ENCODE assay signal across 1 cellular context in genomic region chr1:225426395-225427248, GRCh38.
TF ChIP-seq lines count a peak whose summit lies in the region.

No MANE protein-coding gene starts in this region.

TF ChIP-seq in HepG2, 621 proteins besides CTCF, POLR2A, EP300 and RAD21 (continued from another document and continues in another):
- TF ChIP-seq CBX5 (CRISPR knock-in tag; IDR thresholded peaks at IDR 0.05; ENCODE audit: borderline replicate concordance) (no peak), ZIK1 (CRISPR knock-in tag; IDR thresholded peaks at IDR 0.05; ENCODE audit: borderline replicate concordance, low read depth) (no peak), ZFP37 (CRISPR knock-in tag; IDR thresholded peaks at IDR 0.05; ENCODE audit: borderline replicate concordance) (no peak), NR2F2 (IDR thresholded peaks at IDR 0.05; ENCODE audit: borderline replicate concordance, low read depth) (no peak), ZNF562 (CRISPR knock-in tag; IDR thresholded peaks at IDR 0.05; ENCODE audit: borderline replicate concordance) (no peak), ZNF605 (CRISPR knock-in tag; IDR thresholded peaks at IDR 0.05) (peak; percentile 89; the same call in 1 of the 2 replicates), GTF2F1 (IDR thresholded peaks at IDR 0.05; ENCODE audit: low read length) (no peak), RARA (CRISPR knock-in tag; IDR thresholded peaks at IDR 0.05) (no peak), CREM (IDR thresholded peaks at IDR 0.05) (no peak), CREM (CRISPR knock-in tag; IDR thresholded peaks at IDR 0.05) (no peak), DR1 (CRISPR knock-in tag; IDR thresholded peaks at IDR 0.05) (0 out of 2 replicates have a peak, but pooled peaks have one; percentile 51), KLF6 (CRISPR knock-in tag; IDR thresholded peaks at IDR 0.05) (no peak), ZBTB40 (IDR thresholded peaks at IDR 0.05) (no peak), ZBTB40 (CRISPR knock-in tag; IDR thresholded peaks at IDR 0.05) (no peak; the same call in 1 of the 2 replicates), ZBTB42 (CRISPR knock-in tag; IDR thresholded peaks at IDR 0.05) (no peak), CCAR2 (optimal IDR thresholded peaks at IDR 0.05; ENCODE audit: low read depth, low read length) (no peak), PITX1 (CRISPR knock-in tag; IDR thresholded peaks at IDR 0.05) (no peak), ZNF574 (CRISPR knock-in tag; IDR thresholded peaks at IDR 0.05) (no peak), ZSCAN9 (CRISPR knock-in tag; IDR thresholded peaks at IDR 0.05; ENCODE audit: borderline replicate concordance) (no peak), ZEB1 (IDR thresholded peaks at IDR 0.05; ENCODE audit: insufficient replicate concordance, low read depth) (no peak), SALL2 (CRISPR knock-in tag; IDR thresholded peaks at IDR 0.05) (no peak), ZHX2 (IDR thresholded peaks at IDR 0.05; ENCODE audit: low read depth) (no peak), ZHX2 (CRISPR knock-in tag; IDR thresholded peaks at IDR 0.05; ENCODE audit: borderline replicate concordance) (no peak), ZBTB49 (CRISPR knock-in tag; IDR thresholded peaks at IDR 0.05; ENCODE audit: borderline replicate concordance) (no peak), TBX3 (IDR thresholded peaks at IDR 0.05; ENCODE audit: borderline replicate concordance) (no peak), LCORL (IDR thresholded peaks at IDR 0.05) (no peak), LCORL (CRISPR knock-in tag; IDR thresholded peaks at IDR 0.05) (no peak; the same call in 1 of the 2 replicates), ZNF564 (CRISPR knock-in tag; IDR thresholded peaks at IDR 0.05) (no peak), ZC3H13 (CRISPR knock-in tag; IDR thresholded peaks at IDR 0.05) (peak; percentile 53; the same call in 1 of the 2 replicates), EEA1 (CRISPR knock-in tag; IDR thresholded peaks at IDR 0.05; ENCODE audit: borderline replicate concordance) (0 out of 2 replicates have a peak, but pooled peaks have one; percentile 15), ZBTB46 (CRISPR knock-in tag; IDR thresholded peaks at IDR 0.05; ENCODE audit: borderline replicate concordance) (no peak), GLMP (CRISPR knock-in tag; IDR thresholded peaks at IDR 0.05; ENCODE audit: borderline replicate concordance) (no peak), FOXP1 (IDR thresholded peaks at IDR 0.05) (no peak), FOXP1 (CRISPR knock-in tag; IDR thresholded peaks at IDR 0.05) (no peak), ZNF768 (CRISPR knock-in tag; IDR thresholded peaks at IDR 0.05) (no peak), ZNF720 (CRISPR knock-in tag; IDR thresholded peaks at IDR 0.05) (no peak), BATF2 (CRISPR knock-in tag; IDR thresholded peaks at IDR 0.05) (no peak), ZNF724P (CRISPR knock-in tag; IDR thresholded peaks at IDR 0.05; ENCODE audit: borderline replicate concordance) (no peak), TEAD3 (CRISPR knock-in tag; optimal IDR thresholded peaks at IDR 0.05; ENCODE audit: borderline replicate concordance) (peak; percentile 36)
